ENCODE assay signal across 9 cellular contexts in the genomic region with DNA sequence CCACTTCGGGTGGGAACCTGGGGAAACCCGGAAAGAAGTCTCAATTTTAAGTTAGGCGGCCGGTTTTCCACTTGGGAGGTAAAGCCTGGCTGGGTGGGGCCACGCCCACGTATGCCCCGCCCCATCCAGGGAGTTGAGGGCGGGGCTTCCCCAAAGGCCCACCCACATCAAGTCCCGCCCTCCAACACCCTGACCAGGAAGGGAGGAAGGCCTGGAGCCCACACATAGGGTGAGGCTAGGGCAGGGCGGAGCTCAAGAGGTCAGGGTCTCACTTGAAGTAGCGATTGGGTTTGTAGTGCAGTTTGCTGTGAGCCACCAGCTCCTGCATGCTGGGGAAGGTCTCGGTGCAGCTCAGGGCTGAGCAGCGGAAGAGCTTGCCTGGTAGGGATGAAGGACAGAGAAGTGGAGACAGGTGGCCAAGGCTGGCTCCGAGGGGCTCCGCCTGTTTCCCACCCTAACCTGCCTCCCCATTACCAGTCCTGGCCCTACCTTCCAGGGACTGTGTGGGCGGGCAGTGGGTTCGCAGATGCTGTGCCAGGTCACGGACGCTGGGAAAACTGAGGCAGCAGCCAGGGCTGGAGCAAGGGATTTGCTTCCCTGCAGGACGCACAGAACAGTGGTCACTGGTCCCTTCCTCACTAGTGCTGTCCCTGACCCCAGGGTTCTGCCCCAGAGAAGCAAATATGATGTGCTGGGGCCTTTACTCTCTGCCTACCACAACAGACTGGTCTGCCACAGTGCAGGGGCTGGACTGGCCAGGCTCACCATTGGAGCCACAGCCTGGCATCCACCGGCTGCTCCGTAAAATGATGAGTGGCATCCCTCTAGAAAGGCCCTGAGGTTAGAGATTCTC. TPM values are rescaled to one million over a fixed set of nuclear protein-coding genes. Genes with fewer than 3 reads are reported as not detected.
DNase-seq lines count a peak whose midpoint lies in the region; ATAC-seq and TF ChIP-seq lines count a peak whose summit lies in the region.
"Had no signal": no experiment of that assay in that cellular context is flagged by ENCODE, and none has a peak within 500 bp of the region (broad histone marks: within the 10 kb centered on the region; RNA-seq: fewer than 3 reads in every experiment).

No MANE protein-coding gene starts in this region.

- H3K27me3 ChIP-seq in DOHH2 (ENCODE audit: control insufficient read depth, low read length): no peaks in the 10 kb centered on the region

- H3K9me3 ChIP-seq in DOHH2 (ENCODE audit: control insufficient read depth, insufficient read depth, low read length): no peaks in the 10 kb centered on the region
- no peaks in the 10 kb centered on the region for H3K9me3 ChIP-seq in mucosa of descending colon

- TF ChIP-seq CTCF in DOHH2 (IDR thresholded peaks at IDR 0.05; ENCODE audit: low read depth, low read length, poor library complexity, severe bottlenecking) (no peak), mucosa of descending colon (IDR thresholded peaks at IDR 0.05) (no peak)

- H3K4me3 Mint-ChIP-seq in IgD-negative memory B cell: peak overlapping the region; percentile 8 to 68 (median 55)
- peak overlapping the region; percentile 59 for H3K4me3 Mint-ChIP-seq in activated naive CD8-positive, alpha-beta T cell treated with anti-CD3 and anti-CD28 coated beads, Interleukin-2, amount 50 U/mL, for 24 hours
- peak overlapping the region in 1 of 2 donors; percentile 48 for H3K4me3 Mint-ChIP-seq in effector memory CD8-positive, alpha-beta T cell

- intact Hi-C loops in mucosa of descending colon (cut with DNase I, micrococcal nuclease): no loop called here

- H3K79me2 ChIP-seq in DOHH2 (ENCODE audit: control insufficient read depth, low read length): peaks cover 12% of the 10 kb centered on the region

- H3F3A ChIP-seq in DOHH2 (ENCODE audit: control insufficient read depth, insufficient read depth): no peaks in the 10 kb centered on the region

- no peak for ATAC-seq in activated naive CD8-positive, alpha-beta T cell treated with anti-CD3 and anti-CD28 coated beads, Interleukin-2, amount 50 U/mL, for 24 hours
- ATAC-seq in mucosa of descending colon (peak; percentile 44), GM18502 (IDR thresholded peaks at IDR 0.05; ENCODE audit: poor library complexity, unreplicated experiment) (no peak), GM19397 (IDR thresholded peaks at IDR 0.05; ENCODE audit: unreplicated experiment) (no peak)
- ATAC-seq in effector memory CD8-positive, alpha-beta T cell (replicated peaks): no peak

- H3K36me3 ChIP-seq in DOHH2 (ENCODE audit: control insufficient read depth, low read length) (no peaks in the 10 kb centered on the region; the same call in 1 of the 2 replicates), mucosa of descending colon (ENCODE audit: low read depth) (no peaks in the 10 kb centered on the region)

- peaks cover 5% of the 10 kb centered on the region for H3K36me3 Mint-ChIP-seq in IgD-negative memory B cell
- peaks cover 5% of the 10 kb centered on the region for H3K36me3 Mint-ChIP-seq in activated naive CD8-positive, alpha-beta T cell treated with anti-CD3 and anti-CD28 coated beads, Interleukin-2, amount 50 U/mL, for 24 hours (ENCODE audit: low read depth)
- peaks cover 44% of the 10 kb centered on the region for H3K36me3 Mint-ChIP-seq in effector memory CD8-positive, alpha-beta T cell (ENCODE audit: insufficient read depth)

- H3K27ac Mint-ChIP-seq in IgD-negative memory B cell: peak overlapping the region in 1 of 3 donors; percentile 84
- H3K27ac Mint-ChIP-seq in activated naive CD8-positive, alpha-beta T cell treated with anti-CD3 and anti-CD28 coated beads, Interleukin-2, amount 50 U/mL, for 24 hours: peak overlapping the region; percentile 70
- H3K27ac Mint-ChIP-seq in effector memory CD8-positive, alpha-beta T cell: no peak overlapping the region

- H3K4me1 Mint-ChIP-seq in IgD-negative memory B cell: peaks cover 6 to 12% (median 8%) of the 10 kb centered on the region in 3 donors
- peaks cover 40% of the 10 kb centered on the region for H3K4me1 Mint-ChIP-seq in activated naive CD8-positive, alpha-beta T cell treated with anti-CD3 and anti-CD28 coated beads, Interleukin-2, amount 50 U/mL, for 24 hours
- H3K4me1 Mint-ChIP-seq in effector memory CD8-positive, alpha-beta T cell (ENCODE audit: low read depth in 2 of 2): peaks cover 30 to 34% of the 10 kb centered on the region in 2 donors

- no peaks in the 10 kb centered on the region for H3K9me2 ChIP-seq in DOHH2 (replicated peaks; ENCODE audit: control insufficient read depth, low read length)

- no peaks in the 10 kb centered on the region for H3K9me3 Mint-ChIP-seq in IgD-negative memory B cell
- no peaks in the 10 kb centered on the region for H3K9me3 Mint-ChIP-seq in activated naive CD8-positive, alpha-beta T cell treated with anti-CD3 and anti-CD28 coated beads, Interleukin-2, amount 50 U/mL, for 24 hours
- H3K9me3 Mint-ChIP-seq in effector memory CD8-positive, alpha-beta T cell: no peaks in the 10 kb centered on the region

- no peaks in the 10 kb centered on the region for H3K27me3 Mint-ChIP-seq in IgD-negative memory B cell
- H3K27me3 Mint-ChIP-seq in activated naive CD8-positive, alpha-beta T cell treated with anti-CD3 and anti-CD28 coated beads, Interleukin-2, amount 50 U/mL, for 24 hours: no peaks in the 10 kb centered on the region
- H3K27me3 Mint-ChIP-seq in effector memory CD8-positive, alpha-beta T cell: no peaks in the 10 kb centered on the region

- no peak overlapping the region for H3K27ac ChIP-seq in DOHH2 (ENCODE audit: low read depth, low read length)

- H3K4me1 ChIP-seq in DOHH2 (ENCODE audit: control insufficient read depth, low read length): peaks cover 21% of the 10 kb centered on the region
- H3K4me1 ChIP-seq in mucosa of descending colon (ENCODE audit: low read depth): peaks cover 13% of the 10 kb centered on the region

- no peaks in the 10 kb centered on the region for H4K20me1 ChIP-seq in DOHH2 (ENCODE audit: control insufficient read depth, insufficient read depth, low read depth, low read length)

- peak; percentile 43 for DNase-seq in activated naive CD8-positive, alpha-beta T cell treated with anti-CD3 and anti-CD28 coated beads, Interleukin-2, amount 50 U/mL, for 24 hours
- DNase-seq in mucosa of descending colon (peak; percentile 48 to 71 (median 49)), NCI-H2171 treated with DMSO at 0.1 percent for 48 hours (lab: John Stamatoyannopoulos, UW) (no peak)
- no peak for DNase-seq in effector memory CD8-positive, alpha-beta T cell

- H3K4me3 ChIP-seq in DOHH2 (ENCODE audit: low read length) (peak overlapping the region; percentile 85), mucosa of descending colon (no peak overlapping the region)

- H3K4me2 ChIP-seq in DOHH2 (ENCODE audit: low read length): peak overlapping the region; percentile 87

RNA-seq across cellular contexts. Expression of gene ZNF414, which starts 1.6 kb away (rescaled TPM):
- polyA plus RNA-seq in IgD-negative memory B cell: 22.2 TPM
- total RNA-seq in mucosa of descending colon: 10 to 100 TPM; 22.2 to 22.7 (median 22.3) TPM

RNA-seq across cellular contexts. Expression of gene PRAM1, which starts 9.9 kb away (rescaled TPM):
- not detected for polyA plus RNA-seq in IgD-negative memory B cell
- 1 to 10 TPM; 1.1 to 1.5 (median 1.2) TPM for total RNA-seq in mucosa of descending colon
- total RNA-seq: RPMI7951 had no signal

Comparison
In these comparisons a context has a peak if more than half of its experiments do, and no peak if none do; other contexts are left out.
1. DNase-seq: peak in activated naive CD8-positive, alpha-beta T cell treated with anti-CD3 and anti-CD28 coated beads, Interleukin-2, amount 50 U/mL, for 24 hours (single experiment) and mucosa of descending colon (3 of 3); none in NCI-H2171 treated with DMSO at 0.1 percent for 48 hours (single experiment) and effector memory CD8-positive, alpha-beta T cell (0 of 3).